1 cellular context compared by ENCODE assay signal in genomic region chr1:1895456-1896333, GRCh38.
TF ChIP-seq lines count a peak whose summit lies in the region.

No MANE protein-coding gene starts in this region.

TF ChIP-seq in HEK293, 187 proteins besides CTCF, POLR2A, EP300 and RAD21 (continued from another document):
- TF ChIP-seq PRDM10 (tag by site-specific recombination; IDR thresholded peaks at IDR 0.05) (0 out of 2 replicates have a peak, but pooled peaks have one; percentile 10), ZNF341 (tag by site-specific recombination; IDR thresholded peaks at IDR 0.05; ENCODE audit: low read depth) (peak; percentile 73; the same call in 1 of the 2 replicates), ZNF112 (tag by site-specific recombination; IDR thresholded peaks at IDR 0.05) (no peak), ZNF202 (tag by site-specific recombination; IDR thresholded peaks at IDR 0.05; ENCODE audit: borderline replicate concordance) (no peak), ZBTB26 (tag by site-specific recombination; optimal IDR thresholded peaks at IDR 0.05) (no peak), ZIC2 (tag by site-specific recombination; IDR thresholded peaks at IDR 0.05) (no peak), ZNF639 (tag by site-specific recombination; IDR thresholded peaks at IDR 0.05) (no peak), ZBTB21 (tag by site-specific recombination; IDR thresholded peaks at IDR 0.05) (no peak), ZNF596 (tag by site-specific recombination; IDR thresholded peaks at IDR 0.05) (no peak), ZNF114 (tag by site-specific recombination; IDR thresholded peaks at IDR 0.05) (no peak), ZNF76 (tag by site-specific recombination; IDR thresholded peaks at IDR 0.05; ENCODE audit: borderline replicate concordance, low read depth) (peak; percentile 44; the same call in 1 of the 2 replicates), ZNF366 (tag by site-specific recombination; conservative IDR thresholded peaks at IDR 0.05) (no peak), SP7 (tag by site-specific recombination; IDR thresholded peaks at IDR 0.05) (no peak)
